In the genomic region with DNA sequence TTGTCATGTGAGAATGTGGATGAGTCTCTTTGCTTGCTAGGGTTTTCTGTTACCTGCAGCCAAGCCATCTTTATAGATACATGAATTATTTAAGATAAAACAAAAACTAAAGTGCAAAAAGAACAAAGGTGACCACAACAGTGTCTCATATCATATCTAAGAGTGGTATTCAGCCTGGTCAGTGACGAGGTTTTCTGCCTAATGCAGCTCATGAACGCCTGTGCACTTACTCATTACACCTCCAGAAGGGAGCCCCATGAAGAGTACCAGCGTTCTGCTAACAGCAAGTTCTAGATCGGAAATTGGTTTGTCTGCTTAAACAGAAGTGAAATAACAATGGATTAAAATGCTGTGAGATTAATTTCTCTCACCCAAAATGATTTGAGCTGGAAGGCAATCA, we compare ENCODE assay signal across 24 cellular contexts. TPM values are rescaled to one million over a fixed set of nuclear protein-coding genes. Genes with fewer than 3 reads are reported as not detected.
A peak's percentile ranks its signal among the peaks of the same experiment; 100 is the strongest.
DNase-seq lines count a peak whose midpoint lies in the region; ATAC-seq lines count a peak whose summit lies in the region.
"Had no signal": no experiment of that assay in that cellular context is flagged by ENCODE, and none has a peak within 500 bp of the region (broad histone marks: within the 10 kb centered on the region; RNA-seq: fewer than 3 reads in every experiment).

No MANE protein-coding gene starts in this region.

- no peaks in the 10 kb centered on the region for H3K27me3 Mint-ChIP-seq in activated CD8-positive, alpha-beta memory T cell treated with anti-CD3 and anti-CD28 coated beads, Interleukin-2, amount 10 ng/mL, durations not matched to agents 7 days and 5 days
- H3K27me3 Mint-ChIP-seq: B cell had no signal

- no peaks in the 10 kb centered on the region for H3K9me3 ChIP-seq in adipocyte (ENCODE audit: control insufficient read depth, low read length)
- H3K9me3 ChIP-seq: Caco-2 had no signal

- H3K27me3 ChIP-seq in adipocyte (replicated peaks; ENCODE audit: control insufficient read depth, insufficient read depth, low read length): no peaks in the 10 kb centered on the region

- no peaks in the 10 kb centered on the region for H3K9me3 Mint-ChIP-seq in activated CD8-positive, alpha-beta memory T cell treated with anti-CD3 and anti-CD28 coated beads, Interleukin-2, amount 10 ng/mL, durations not matched to agents 7 days and 5 days (ENCODE audit: low read depth)
- H3K9me3 Mint-ChIP-seq: CD8-positive, alpha-beta T cell; GM23338; H9 had no signal

- H3K4me3 ChIP-seq in adipocyte (ENCODE audit: low read length): no peak overlapping the region
- H3K4me3 ChIP-seq: GM23338, K562 had no signal

- no peak for ATAC-seq in activated CD8-positive, alpha-beta memory T cell treated with anti-CD3 and anti-CD28 coated beads, Interleukin-2, amount 10 ng/mL, durations not matched to agents 7 days and 5 days
- ATAC-seq in left lobe of liver: no peak
- ATAC-seq: CD8-positive, alpha-beta T cell; HepG2 had no signal

- peaks cover 2% of the 10 kb centered on the region for H3K36me3 Mint-ChIP-seq in activated CD8-positive, alpha-beta memory T cell treated with anti-CD3 and anti-CD28 coated beads, Interleukin-2, amount 10 ng/mL, durations not matched to agents 7 days and 5 days

- H3K27ac Mint-ChIP-seq in activated CD8-positive, alpha-beta memory T cell treated with anti-CD3 and anti-CD28 coated beads, Interleukin-2, amount 10 ng/mL, durations not matched to agents 7 days and 5 days: no peak overlapping the region
- H3K27ac Mint-ChIP-seq: B cell; CD8-positive, alpha-beta T cell; GM23338; H9 had no signal

- no peak overlapping the region for H3K4me3 Mint-ChIP-seq in activated CD8-positive, alpha-beta memory T cell treated with anti-CD3 and anti-CD28 coated beads, Interleukin-2, amount 10 ng/mL, durations not matched to agents 7 days and 5 days
- H3K4me3 Mint-ChIP-seq: B cell; CD8-positive, alpha-beta T cell; GM23338; H9 had no signal

- CTCF ChIA-PET in activated CD8-positive, alpha-beta memory T cell treated with anti-CD3 and anti-CD28 coated beads, Interleukin-2, amount 10 ng/mL, durations not matched to agents 7 days and 5 days (lab: Charles Lee): interaction anchor here (0.7 to 1.4 kb wide), 2 partner anchors 18 to 19 kb away, joined by 4 to 5 read pairs; a partner anchor contains a TSS

- no peaks in the 10 kb centered on the region for H3K4me1 ChIP-seq in adipocyte (ENCODE audit: control insufficient read depth, insufficient read depth, low read length)
- H3K4me1 ChIP-seq: Caco-2 had no signal

- no peak overlapping the region for H3K9ac ChIP-seq in adipocyte (ENCODE audit: low read length)

- peaks cover 4% of the 10 kb centered on the region for H3K4me1 Mint-ChIP-seq in activated CD8-positive, alpha-beta memory T cell treated with anti-CD3 and anti-CD28 coated beads, Interleukin-2, amount 10 ng/mL, durations not matched to agents 7 days and 5 days
- H3K4me1 Mint-ChIP-seq: B cell had no signal

- H3K36me3 ChIP-seq in adipocyte (ENCODE audit: control insufficient read depth, insufficient read depth, low read length, severe bottlenecking): no peaks in the 10 kb centered on the region

- peak; percentile 36 for DNase-seq in activated CD8-positive, alpha-beta memory T cell treated with anti-CD3 and anti-CD28 coated beads, Interleukin-2, amount 10 ng/mL, durations not matched to agents 7 days and 5 days
- DNase-seq in activated CD8-positive, alpha-beta memory T cell treated with anti-CD3 and anti-CD28 coated beads, Interleukin-2, amount 50 U/mL, for 48 hours: no peak
- DNase-seq in adipocyte (ENCODE audit: low read depth): peak; percentile 17
- peak; percentile 67 for DNase-seq in iris pigment epithelial cell (ENCODE audit: low read depth)
- no peak for DNase-seq in NAMALWA (ENCODE audit: low spot score)
- DNase-seq in NCI-H526 treated with DMSO at 0.1 percent for 48 hours (lab: John Stamatoyannopoulos, UW): no peak
- DNase-seq in stimulated activated CD4-positive, alpha-beta T cell treated with anti-CD3 and anti-CD28 coated beads, Interleukin-2, amount 100 ng/mL, for 24 hours: no peak
- no peak for DNase-seq in left lobe of liver (ENCODE audit: low spot score)
- DNase-seq: Caco-2; CD8-positive, alpha-beta T cell; DMS 273 treated with DMSO at 0.1 percent for 48 hours; DMS79; H9; Kasumi-1; MV-4-11; NCI-H1105 treated with DMSO at 0.1 percent for 48 hours; NCI-H2029; NCI-H446 treated with DMSO at 0.1 percent for 48 hours; NCI-H526; SHP77 treated with DMSO at 0.1 percent for 48 hours had no signal

RNA-seq across cellular contexts. Expression of a gene that starts 19.2 kb away (rescaled TPM):
- 10 to 100 TPM; 10.3 to 18.4 TPM for total RNA-seq in activated CD8-positive, alpha-beta memory T cell treated with anti-CD3 and anti-CD28 coated beads, Interleukin-2, amount 10 ng/mL, durations not matched to agents 7 days and 5 days
- 3.7 TPM for total RNA-seq in left lobe of liver

Comparison
In these comparisons a context has a peak if more than half of its experiments do, and no peak if none do; other contexts are left out.
1. DNase-seq: peak in activated CD8-positive, alpha-beta memory T cell treated with anti-CD3 and anti-CD28 coated beads, Interleukin-2, amount 10 ng/mL, durations not matched to agents 7 days and 5 days (single experiment), adipocyte (single experiment) and iris pigment epithelial cell (single experiment); none in activated CD8-positive, alpha-beta memory T cell treated with anti-CD3 and anti-CD28 coated beads, Interleukin-2, amount 50 U/mL, for 48 hours (single experiment), NAMALWA (single experiment), NCI-H526 treated with DMSO at 0.1 percent for 48 hours (single experiment), stimulated activated CD4-positive, alpha-beta T cell treated with anti-CD3 and anti-CD28 coated beads, Interleukin-2, amount 100 ng/mL, for 24 hours (0 of 2) and left lobe of liver (single experiment).